ENCODE assay signal across 30 cellular contexts in the genomic region with DNA sequence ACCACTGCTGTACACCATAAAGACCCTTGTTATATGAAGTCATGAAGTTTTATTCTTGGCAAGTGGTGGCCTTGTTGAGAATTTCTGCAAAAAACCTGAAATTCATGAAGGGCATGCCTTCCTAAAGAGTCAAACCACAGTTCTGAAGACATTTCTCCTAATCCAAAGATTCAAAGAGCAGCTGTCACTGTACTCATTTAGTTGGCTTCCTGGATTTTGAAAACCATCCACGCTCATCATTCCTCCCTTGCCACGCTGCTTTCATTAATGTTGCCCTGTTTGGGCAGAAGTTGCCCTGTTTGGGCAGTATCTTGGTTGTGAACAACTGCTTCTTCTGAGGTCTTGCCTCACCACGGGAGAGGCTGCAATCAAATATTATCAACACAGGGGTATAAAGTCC.
"Had no signal": no experiment of that assay in that cellular context is flagged by ENCODE, and none has a peak within 500 bp of the region (broad histone marks: within the 10 kb centered on the region; RNA-seq: fewer than 3 reads in every experiment).

No MANE protein-coding gene starts in this region.

- DNase-seq: dermis blood vessel endothelial cell; effector memory CD4-positive, alpha-beta T cell; erythroblast; esophagus squamous epithelium; foreskin melanocyte; glutamatergic neuron; heart right ventricle; hippocampal formation; kidney glomerular epithelial cell; left colon; left ventricle myocardium superior; lower lobe of right lung; mucosa of descending colon; natural killer cell; occipital lobe; ovary; posterior cingulate gyrus; psoas muscle; right cardiac atrium; sigmoid colon; spleen; stimulated activated naive CD4-positive, alpha-beta T cell; stimulated activated naive CD8-positive, alpha-beta T cell treated with anti-CD3 and anti-CD28 coated beads, Interleukin-15, amount 100 ng/mL, for 72 hours; transverse colon; upper lobe of right lung; uterus had no signal

- FAIRE-seq: islet of Langerhans had no signal

- H3K4me1 ChIP-seq: heart right ventricle, lower lobe of right lung, psoas muscle, sigmoid colon, spleen, suprapubic skin, transverse colon, upper lobe of right lung, uterus had no signal

- H3K36me3 ChIP-seq: esophagus squamous epithelium, heart right ventricle, lower lobe of right lung, ovary, sigmoid colon, spleen, suprapubic skin, transverse colon, upper lobe of right lung, uterus had no signal

- ATAC-seq: heart right ventricle; left colon; left ventricle myocardium superior; lower lobe of right lung; mucosa of descending colon; natural killer cell; psoas muscle; right cardiac atrium; stimulated activated naive CD8-positive, alpha-beta T cell treated with anti-CD3 and anti-CD28 coated beads, Interleukin-15, amount 100 ng/mL, for 72 hours; upper lobe of right lung had no signal

- H3K27me3 ChIP-seq: esophagus squamous epithelium, heart right ventricle, ovary, sigmoid colon, spleen, suprapubic skin, transverse colon, upper lobe of right lung, uterus had no signal

- H3K27ac ChIP-seq: coronary artery, esophagus squamous epithelium, heart right ventricle, lower lobe of right lung, ovary, psoas muscle, sigmoid colon, skin epidermis, spleen, suprapubic skin, transverse colon, upper lobe of right lung, uterus had no signal

- H3K9me3 ChIP-seq: esophagus squamous epithelium, heart right ventricle, lower lobe of right lung, ovary, psoas muscle, sigmoid colon, spleen, suprapubic skin, transverse colon, upper lobe of right lung, uterus had no signal

- H3K4me3 ChIP-seq: coronary artery, esophagus squamous epithelium, heart right ventricle, lower lobe of right lung, mucosa of descending colon, ovary, psoas muscle, sigmoid colon, skin epidermis, spleen, suprapubic skin, transverse colon, upper lobe of right lung, uterus had no signal
